In the genomic region with DNA sequence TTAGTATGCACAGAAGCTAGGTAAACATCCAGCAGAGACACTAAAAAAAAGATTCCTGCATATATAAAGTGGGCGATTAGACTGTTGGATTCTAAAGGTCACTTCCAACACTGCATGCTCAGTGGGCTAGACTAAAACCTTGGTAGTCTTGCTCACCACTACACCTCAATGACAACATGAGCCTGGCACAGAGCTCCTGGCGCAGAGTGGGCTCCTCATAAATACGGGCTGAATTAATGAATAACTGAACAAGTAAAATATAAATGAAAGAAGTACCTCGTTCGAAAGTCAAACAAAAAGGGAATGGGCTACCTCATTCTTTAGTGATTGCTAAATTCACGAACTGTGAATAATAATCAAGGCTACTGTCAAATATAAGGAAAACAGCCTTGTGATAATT, we compare ENCODE assay signal across 20 cellular contexts.
DNase-seq lines count a peak whose midpoint lies in the region; ATAC-seq and TF ChIP-seq lines count a peak whose summit lies in the region.
"Had no signal": no experiment of that assay in that cellular context is flagged by ENCODE, and none has a peak within 500 bp of the region (broad histone marks: within the 10 kb centered on the region; RNA-seq: fewer than 3 reads in every experiment).

No MANE protein-coding gene starts in this region.

- intact Hi-C loops in Calu3 (cut with micrococcal nuclease; ENCODE audit: unreplicated experiment), result no loop called here

- no peaks in the 10 kb centered on the region for H3K9me3 Mint-ChIP-seq in Calu3 (ENCODE audit: low read depth, unreplicated experiment)
- no peaks in the 10 kb centered on the region for H3K9me3 Mint-ChIP-seq in chondrocyte (ENCODE audit: low read depth)
- no peaks in the 10 kb centered on the region for H3K9me3 Mint-ChIP-seq in activated T-helper 17 cell treated with anti-CD3 and anti-CD28 coated beads, Interleukin-2, amount 50 U/mL, for 72 hours
- H3K9me3 Mint-ChIP-seq: GM23338, H9 had no signal

- H3K4me3 Mint-ChIP-seq in Calu3 (ENCODE audit: low read depth, unreplicated experiment) (peak overlapping the region; percentile 13), chondrocyte (ENCODE audit: unreplicated experiment) (no peak overlapping the region)
- H3K4me3 Mint-ChIP-seq in activated T-helper 17 cell treated with anti-CD3 and anti-CD28 coated beads, Interleukin-2, amount 50 U/mL, for 72 hours, result no peak overlapping the region
- H3K4me3 Mint-ChIP-seq: CD4-positive, alpha-beta memory T cell; GM23338; H9 had no signal

- peak overlapping the region; percentile 79 for H3K27ac Mint-ChIP-seq in Calu3 (ENCODE audit: unreplicated experiment)
- peak overlapping the region; percentile 42 for H3K27ac Mint-ChIP-seq in chondrocyte (ENCODE audit: unreplicated experiment)
- no peak overlapping the region for H3K27ac Mint-ChIP-seq in activated T-helper 17 cell treated with anti-CD3 and anti-CD28 coated beads, Interleukin-2, amount 50 U/mL, for 72 hours
- H3K27ac Mint-ChIP-seq: GM23338 had no signal

- peaks cover 28% of the 10 kb centered on the region for H3K36me3 Mint-ChIP-seq in Calu3 (ENCODE audit: insufficient read depth, unreplicated experiment)
- peaks cover 12% of the 10 kb centered on the region for H3K36me3 Mint-ChIP-seq in chondrocyte (ENCODE audit: low read depth)
- H3K36me3 Mint-ChIP-seq in activated T-helper 17 cell treated with anti-CD3 and anti-CD28 coated beads, Interleukin-2, amount 50 U/mL, for 72 hours (ENCODE audit: low read depth), result no peaks in the 10 kb centered on the region

- TF ChIP-seq CTCF in Calu3 (IDR thresholded peaks at IDR 0.05; ENCODE audit: unreplicated experiment) (no peak), chondrocyte (IDR thresholded peaks at IDR 0.05) (no peak)

- no peak for ATAC-seq in activated T-helper 17 cell treated with anti-CD3 and anti-CD28 coated beads, Interleukin-2, amount 50 U/mL, for 72 hours (replicated peaks)
- ATAC-seq: A549, GM23338, HCT116 had no signal

- H3K4me1 Mint-ChIP-seq in Calu3 (ENCODE audit: low read depth, unreplicated experiment) (peaks cover 50% of the 10 kb centered on the region), chondrocyte (ENCODE audit: low read depth) (peaks cover 27% of the 10 kb centered on the region)
- peaks cover 4% of the 10 kb centered on the region for H3K4me1 Mint-ChIP-seq in activated T-helper 17 cell treated with anti-CD3 and anti-CD28 coated beads, Interleukin-2, amount 50 U/mL, for 72 hours

- H3K27me3 Mint-ChIP-seq in Calu3 (ENCODE audit: unreplicated experiment), result no peaks in the 10 kb centered on the region
- H3K27me3 Mint-ChIP-seq in chondrocyte (ENCODE audit: low read depth), result no peaks in the 10 kb centered on the region
- H3K27me3 Mint-ChIP-seq in activated T-helper 17 cell treated with anti-CD3 and anti-CD28 coated beads, Interleukin-2, amount 50 U/mL, for 72 hours, result no peaks in the 10 kb centered on the region
- H3K27me3 Mint-ChIP-seq: CD4-positive, alpha-beta memory T cell had no signal

- CTCF ChIA-PET in Calu3 (lab: Charles Lee), result interaction anchor here (1.0 kb wide), 1 partner anchor 56 kb away, joined by 4 read pairs; no protein-coding TSS in a partner anchor

- DNase-seq in Calu3 (peak; percentile 24), chondrocyte (ENCODE audit: low spot score) (no peak), kidney tubule cell (ENCODE audit: low spot score) (peak; percentile 92), renal cortical epithelial cell (ENCODE audit: low read depth) (peak; percentile 84), activated T-cell treated with anti-CD3 and anti-CD28 coated beads for 4 hours (no peak), medulla oblongata (ENCODE audit: extremely low spot score) (no peak)
- DNase-seq: 8988T; ACHN; C1 segment of cervical spinal cord; CD4-positive, alpha-beta memory T cell; COR-L47; DMS 273 treated with DMSO at 0.1 percent for 48 hours; DMS53; DMS79 treated with DMSO at 0.1 percent for 48 hours; GF-D8; H9 had no signal

- no TSS peak for BruUV-seq in Calu3 (replicated peaks; lab: Mats Ljungman, UMichigan)

Comparison
In these comparisons a context has a peak if more than half of its experiments do, and no peak if none do; other contexts are left out.
1. DNase-seq: peak in Calu3 (single experiment), kidney tubule cell (single experiment) and renal cortical epithelial cell (single experiment); none in chondrocyte (single experiment), activated T-cell treated with anti-CD3 and anti-CD28 coated beads for 4 hours (single experiment) and medulla oblongata (single experiment).